Comparison of ENCODE assay signal across 8 cellular contexts in the genomic region with DNA sequence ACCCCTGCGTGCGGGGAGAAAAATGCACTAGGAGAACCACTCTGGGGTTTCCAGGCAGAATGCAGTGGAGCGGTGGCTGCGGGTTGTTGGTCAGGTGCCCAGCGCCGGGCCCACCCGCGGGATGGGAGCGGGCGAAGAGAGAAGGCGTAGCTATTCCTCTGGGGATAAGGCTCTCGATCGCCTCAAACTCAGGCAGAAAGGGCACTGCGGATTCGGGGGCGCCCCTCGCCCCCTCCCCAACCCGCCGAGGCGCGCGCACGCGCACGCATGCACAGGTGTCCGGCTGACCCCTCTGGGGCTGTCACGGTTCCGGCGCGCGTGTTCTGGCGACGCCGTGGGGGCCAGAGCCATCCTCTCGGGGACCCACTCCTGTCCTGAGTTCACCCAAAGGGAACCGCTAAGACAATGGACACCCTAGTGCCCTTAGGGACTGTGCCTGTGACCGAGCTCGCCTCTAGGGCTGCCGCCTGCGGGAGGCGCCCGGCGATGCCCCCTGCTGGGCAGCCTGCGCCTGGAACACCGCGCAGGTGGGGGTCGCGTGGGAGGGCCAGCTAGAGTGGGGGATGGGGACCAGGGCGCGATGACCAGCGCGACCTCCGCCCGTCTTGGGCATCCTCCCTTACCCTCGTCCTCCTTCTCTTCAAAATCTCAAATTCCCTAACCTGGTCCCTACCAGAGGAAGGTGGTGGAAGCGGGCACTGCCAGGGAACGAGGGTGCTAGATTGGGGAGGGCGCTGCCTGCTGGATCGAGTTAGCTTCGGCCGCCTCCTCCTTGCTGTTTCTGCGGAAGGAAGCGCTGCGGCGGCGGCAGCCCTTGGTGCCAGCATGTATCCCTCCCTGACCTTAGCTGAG. TPM values are rescaled to one million over a fixed set of nuclear protein-coding genes. Genes with fewer than 3 reads are reported as not detected.
DNase-seq lines count a peak whose midpoint lies in the region; ATAC-seq and TF ChIP-seq lines count a peak whose summit lies in the region.

No MANE protein-coding gene starts in this region.

- ATAC-seq in GM21515 (IDR thresholded peaks at IDR 0.05; ENCODE audit: unreplicated experiment) (no peak), GM19452 (IDR thresholded peaks at IDR 0.05; ENCODE audit: unreplicated experiment) (no peak)

- no peaks in the 10 kb centered on the region for H4K20me1 ChIP-seq in neural cell (ENCODE audit: insufficient read depth)

- H3K9me3 ChIP-seq in neural cell (ENCODE audit: low read length), result no peaks in the 10 kb centered on the region

- H3K36me3 ChIP-seq in neural cell (ENCODE audit: insufficient read depth, low read length), result no peaks in the 10 kb centered on the region

- H3K27ac Mint-ChIP-seq in activated CD4-positive, alpha-beta T cell treated with anti-CD3 and anti-CD28 coated beads, Interleukin-2, amount 10 ng/mL, durations not matched to agents 24 days and 14 days, result peak overlapping the region; percentile 62

- no peaks in the 10 kb centered on the region for H3K79me2 ChIP-seq in neural cell (replicated peaks; ENCODE audit: insufficient read depth, low read length)

- TF ChIP-seq EP300 in neural cell (conservative IDR thresholded peaks at IDR 0.05; ENCODE audit: poor library complexity, severe bottlenecking), result no peak

- H3K27ac ChIP-seq in neural cell (ENCODE audit: low read length), result peak overlapping the region; percentile 96

- TF ChIP-seq CTCF in epithelial cell of esophagus (IDR thresholded peaks at IDR 0.05; ENCODE audit: insufficient read depth, low read depth, low read length, missing control alignments), result peak; percentile 29
- peak; percentile 69 for TF ChIP-seq CTCF in neural cell (IDR thresholded peaks at IDR 0.05; ENCODE audit: poor library complexity, severe bottlenecking)

- intact Hi-C loops in activated CD4-positive, alpha-beta T cell treated with anti-CD3 and anti-CD28 coated beads, Interleukin-2, amount 10 ng/mL, durations not matched to agents 24 days and 14 days (cut with micrococcal nuclease), result loop anchor here (2.0 to 10.0 kb wide), 3 partner anchors 14 to 1584 kb away; partner anchors contain the start of genes BAHCC1, CBX2 and CBX8

- peak overlapping the region; percentile 57 for H3K4me3 Mint-ChIP-seq in activated CD4-positive, alpha-beta T cell treated with anti-CD3 and anti-CD28 coated beads, Interleukin-2, amount 10 ng/mL, durations not matched to agents 24 days and 14 days

- H3K4me3 ChIP-seq in epithelial cell of esophagus (ENCODE audit: low read length), result no peak overlapping the region
- H3K4me3 ChIP-seq in neural cell (ENCODE audit: low read length), result peak overlapping the region; percentile 68

- no peaks in the 10 kb centered on the region for H3K9me3 Mint-ChIP-seq in activated CD4-positive, alpha-beta T cell treated with anti-CD3 and anti-CD28 coated beads, Interleukin-2, amount 10 ng/mL, durations not matched to agents 24 days and 14 days

- peak overlapping the region; percentile 98 for H3K9ac ChIP-seq in neural cell (ENCODE audit: low read length)

- H3K9me2 ChIP-seq in neural cell (ENCODE audit: insufficient read depth, low read length), result no peaks in the 10 kb centered on the region

- H3K4me1 Mint-ChIP-seq in activated CD4-positive, alpha-beta T cell treated with anti-CD3 and anti-CD28 coated beads, Interleukin-2, amount 10 ng/mL, durations not matched to agents 24 days and 14 days, result peaks cover 25% of the 10 kb centered on the region

- H3K27me3 ChIP-seq in neural cell (ENCODE audit: insufficient read depth, low read depth, low read length), result peaks cover 70% of the 10 kb centered on the region

- peak overlapping the region; percentile 83 for H3K4me2 ChIP-seq in neural cell (ENCODE audit: low read length)

- peak; percentile 36 for TF ChIP-seq RAD21 in neural cell (conservative IDR thresholded peaks at IDR 0.05)

- DNase-seq in activated CD4-positive, alpha-beta T cell treated with anti-CD3 and anti-CD28 coated beads, Interleukin-2, amount 10 ng/mL, durations not matched to agents 24 days and 14 days, result peak; percentile 80
- no peak for DNase-seq in activated CD4-positive, alpha-beta T cell treated with anti-CD3 and anti-CD28 coated beads, Interleukin-2, amount 50 U/mL, for 1 hour
- DNase-seq in M059J (ENCODE audit: low read depth) (peak; percentile 57), SK-N-DZ (ENCODE audit: low spot score) (peak; percentile 89), epithelial cell of esophagus (ENCODE audit: low read depth) (peak; percentile 40)

- no peak overlapping the region for H2AFZ ChIP-seq in neural cell (ENCODE audit: low read depth, low read length)

- peaks cover 54% of the 10 kb centered on the region for H3K27me3 Mint-ChIP-seq in activated CD4-positive, alpha-beta T cell treated with anti-CD3 and anti-CD28 coated beads, Interleukin-2, amount 10 ng/mL, durations not matched to agents 24 days and 14 days

- peaks cover 12% of the 10 kb centered on the region for H3F3A ChIP-seq in neural cell (ENCODE audit: insufficient read depth, low read length, poor library complexity, severe bottlenecking)

- no peaks in the 10 kb centered on the region for H3K36me3 Mint-ChIP-seq in activated CD4-positive, alpha-beta T cell treated with anti-CD3 and anti-CD28 coated beads, Interleukin-2, amount 10 ng/mL, durations not matched to agents 24 days and 14 days (ENCODE audit: low read depth)

TF ChIP-seq in neural cell, 6 proteins besides CTCF, POLR2A, EP300 and RAD21:
- peak; percentile 61 for TF ChIP-seq POLR2AphosphoS5 (IDR thresholded peaks at IDR 0.05)
- peak; percentile 62 for TF ChIP-seq SMC3 (conservative IDR thresholded peaks at IDR 0.05; ENCODE audit: poor library complexity)
- TF ChIP-seq TAF1 (IDR thresholded peaks at IDR 0.05; ENCODE audit: low read depth), result no peak
TF ChIP-seq in neural cell: peak in this region for 2.

RNA-seq across cellular contexts. Expression of gene CBX8, which starts 14.4 kb away (rescaled TPM):
- total RNA-seq in activated CD4-positive, alpha-beta T cell treated with anti-CD3 and anti-CD28 coated beads, Interleukin-2, amount 10 ng/mL, durations not matched to agents 24 days and 14 days, result 9.4 TPM in 2 replicates
- total RNA-seq in M059J (2014; rRNA removed; shearing (Covaris generic)), result 7.3 and 11.2 TPM in 2 replicates
- 16.5 and 24.6 TPM in 2 replicates for polyA plus RNA-seq in SK-N-DZ (2014; cell fraction: cytosol; rRNA removed)
- 43.5 and 47.0 TPM in 2 replicates for polyA plus RNA-seq in SK-N-DZ (2014; cell fraction: nucleus; rRNA removed)
- polyA plus RNA-seq in neural cell, result 15.4 and 27.6 TPM in 2 replicates
- 26.4 and 33.8 TPM in 2 replicates for polyA minus RNA-seq in neural cell

RNA-seq across cellular contexts. Expression of gene CBX4, which starts 28.0 kb away (rescaled TPM):
- 18.5 and 19.4 TPM in 2 replicates for total RNA-seq in activated CD4-positive, alpha-beta T cell treated with anti-CD3 and anti-CD28 coated beads, Interleukin-2, amount 10 ng/mL, durations not matched to agents 24 days and 14 days
- 11.6 and 21.2 TPM in 2 replicates for total RNA-seq in M059J (2014; rRNA removed; shearing (Covaris generic))
- polyA plus RNA-seq in SK-N-DZ (2014; cell fraction: cytosol; rRNA removed), result 9.9 and 14.1 TPM in 2 replicates
- 25.6 and 26.8 TPM in 2 replicates for polyA plus RNA-seq in SK-N-DZ (2014; cell fraction: nucleus; rRNA removed)
- polyA plus RNA-seq in neural cell, result 31.9 and 34.6 TPM in 2 replicates
- 43.3 and 45.8 TPM in 2 replicates for polyA minus RNA-seq in neural cell

RNA-seq across cellular contexts. Expression of gene CBX2, which starts 33.3 kb away (rescaled TPM):
- 7.5 and 8.2 TPM in 2 replicates for total RNA-seq in activated CD4-positive, alpha-beta T cell treated with anti-CD3 and anti-CD28 coated beads, Interleukin-2, amount 10 ng/mL, durations not matched to agents 24 days and 14 days
- 3.0 and 4.0 TPM in 2 replicates for total RNA-seq in M059J (2014; rRNA removed; shearing (Covaris generic))
- polyA plus RNA-seq in SK-N-DZ (2014; cell fraction: cytosol; rRNA removed), result 108 and 109 TPM in 2 replicates
- 144 and 174 TPM in 2 replicates for polyA plus RNA-seq in SK-N-DZ (2014; cell fraction: nucleus; rRNA removed)
- polyA plus RNA-seq in neural cell, result 15.9 and 16.9 TPM in 2 replicates
- 27.1 and 28.5 TPM in 2 replicates for polyA minus RNA-seq in neural cell
